ENCODE assay signal across 8 cellular contexts in genomic region chr6:89819336-89820130, GRCh38. TPM values are rescaled to one million over a fixed set of nuclear protein-coding genes. Genes with fewer than 3 reads are reported as not detected.
DNase-seq lines count a peak whose midpoint lies in the region; ATAC-seq lines count a peak whose summit lies in the region.

Gene MDN1, minus strand, starts transcription at chr6:89819794. Its CDS starts 187 bp downstream, at chr6:89819607.

- peak within 1 kb of the TSS; percentile 71 to 79 (median 75) for H3K4me2 ChIP-seq in BLaER1 treated with 17β-estradiol and CSF1 and Interleukin-3, amounts not matched to agents 10 nM and 100 nM

- CTCF ChIA-PET in activated CD4-positive, alpha-beta T cell treated with anti-CD3 and anti-CD28 coated beads, Interleukin-2, amount 10 ng/mL, durations not matched to agents 7 days and 5 days (lab: Charles Lee): interaction anchor here (0.7 to 1.9 kb wide), 4 partner anchors 9 to 37 kb away, joined by 3 to 11 read pairs (median 4); partner anchors contain the start of gene CASP8AP2

- peak within 1 kb of the TSS; percentile 46 to 89 (median 87); a peak in 21 of 22 replicates for H3K27ac ChIP-seq in BLaER1 treated with 17β-estradiol and CSF1 and Interleukin-3, amounts not matched to agents 10 nM and 100 nM

- intact Hi-C loops in left colon (cut with DNase I, micrococcal nuclease): no loop called here

- no peaks in the 10 kb centered on the region for H3K9me3 ChIP-seq in BLaER1 treated with 17β-estradiol and CSF1 and Interleukin-3, amounts not matched to agents 10 nM and 100 nM (replicated peaks in 1 of 11)

- no peaks in the 10 kb centered on the region for H3K27me3 Mint-ChIP-seq in activated CD4-positive, alpha-beta T cell treated with anti-CD3 and anti-CD28 coated beads, Interleukin-2, amount 10 ng/mL, durations not matched to agents 7 days and 5 days

- H3K4me3 ChIP-seq in BLaER1 treated with 17β-estradiol and CSF1 and Interleukin-3, amounts not matched to agents 10 nM and 100 nM: peak within 1 kb of the TSS; percentile 79 to 88 (median 82)

- no peaks in the 10 kb centered on the region for H3K9me3 Mint-ChIP-seq in activated CD4-positive, alpha-beta T cell treated with anti-CD3 and anti-CD28 coated beads, Interleukin-2, amount 10 ng/mL, durations not matched to agents 7 days and 5 days

- H3K36me3 Mint-ChIP-seq in activated CD4-positive, alpha-beta T cell treated with anti-CD3 and anti-CD28 coated beads, Interleukin-2, amount 10 ng/mL, durations not matched to agents 7 days and 5 days (ENCODE audit: low read depth): peaks cover 5% of the 10 kb centered on the region

- H3K27me3 ChIP-seq in BLaER1 treated with 17β-estradiol and CSF1 and Interleukin-3, amounts not matched to agents 10 nM and 100 nM: no peaks in the 10 kb centered on the region

- DNase-seq in NCI-H69 (lab: John Stamatoyannopoulos, UW): peak; percentile 99
- peak; percentile 93 for DNase-seq in activated CD4-positive, alpha-beta T cell treated with anti-CD3 and anti-CD28 coated beads, Interleukin-2, amount 10 ng/mL, durations not matched to agents 7 days and 5 days
- peak; percentile 71 for DNase-seq in cortex of kidney (lab: John Stamatoyannopoulos, UW)
- peak; percentile 92 to 93 for DNase-seq in left colon
- DNase-seq in stimulated activated CD4-positive, alpha-beta T cell treated with anti-CD3 and anti-CD28 coated beads, Interleukin-1b, Interleukin-23, amount 100 ng/mL, for 48 hours: peak; percentile 93

- H3K36me3 ChIP-seq in BLaER1 treated with 17β-estradiol and CSF1 and Interleukin-3, amounts not matched to agents 10 nM and 100 nM: no peaks in the 10 kb centered on the region; a peak in 1 of 22 replicates

- peak within 1 kb of the TSS; percentile 82 for H3K4me3 Mint-ChIP-seq in activated CD4-positive, alpha-beta T cell treated with anti-CD3 and anti-CD28 coated beads, Interleukin-2, amount 10 ng/mL, durations not matched to agents 7 days and 5 days

- peaks cover 14 to 30% (median 21%) of the 10 kb centered on the region in 10 experiments; a peak in 18 of 20 replicates for H3K4me1 ChIP-seq in BLaER1 treated with 17β-estradiol and CSF1 and Interleukin-3, amounts not matched to agents 10 nM and 100 nM

- H3K9ac ChIP-seq in BLaER1 treated with 17β-estradiol and CSF1 and Interleukin-3, amounts not matched to agents 10 nM and 100 nM: peak within 1 kb of the TSS; percentile 78 to 90 (median 83)

- peak within 1 kb of the TSS; percentile 93 for H3K27ac Mint-ChIP-seq in activated CD4-positive, alpha-beta T cell treated with anti-CD3 and anti-CD28 coated beads, Interleukin-2, amount 10 ng/mL, durations not matched to agents 7 days and 5 days

- POLR2A ChIA-PET in activated CD4-positive, alpha-beta T cell treated with anti-CD3 and anti-CD28 coated beads, Interleukin-2, amount 10 ng/mL, durations not matched to agents 7 days and 5 days (lab: Charles Lee): interaction anchor here (0.6 to 1.7 kb wide), 3 partner anchors 10 to 85 kb away, joined by 4 to 10 read pairs (median 4); partner anchors contain the start of gene CASP8AP2

- peaks cover 39% of the 10 kb centered on the region for H3K4me1 Mint-ChIP-seq in activated CD4-positive, alpha-beta T cell treated with anti-CD3 and anti-CD28 coated beads, Interleukin-2, amount 10 ng/mL, durations not matched to agents 7 days and 5 days

- peak; percentile 90 for ATAC-seq in GM19328 (IDR thresholded peaks at IDR 0.05; ENCODE audit: unreplicated experiment)
- peak; percentile 89 for ATAC-seq in HG03520 (IDR thresholded peaks at IDR 0.05; ENCODE audit: unreplicated experiment)
- ATAC-seq in left colon: peak; percentile 99

- H4K20me1 ChIP-seq in BLaER1 treated with 17β-estradiol and CSF1 and Interleukin-3, amounts not matched to agents 10 nM and 100 nM: peaks cover 0 to 42% (median 27%) of the 10 kb centered on the region in 11 experiments; a peak in 15 of 22 replicates

RNA-seq across cellular contexts. Expression of gene MDN1, which starts in this region (rescaled TPM):
- total RNA-seq in activated CD4-positive, alpha-beta T cell treated with anti-CD3 and anti-CD28 coated beads, Interleukin-2, amount 10 ng/mL, durations not matched to agents 7 days and 5 days: 10 to 100 TPM; 53.8 to 56.8 TPM
- 10 to 100 TPM; 21.6 to 25.7 TPM for total RNA-seq in left colon

Comparison
In these comparisons a context has a peak if more than half of its experiments do, and no peak if none do; other contexts are left out.
1. Peak in every context shown above with its lines: DNase-seq, ATAC-seq, H3K4me3 ChIP-seq and H3K27ac ChIP-seq.